ENCODE assay signal across 15 cellular contexts in the genomic region with DNA sequence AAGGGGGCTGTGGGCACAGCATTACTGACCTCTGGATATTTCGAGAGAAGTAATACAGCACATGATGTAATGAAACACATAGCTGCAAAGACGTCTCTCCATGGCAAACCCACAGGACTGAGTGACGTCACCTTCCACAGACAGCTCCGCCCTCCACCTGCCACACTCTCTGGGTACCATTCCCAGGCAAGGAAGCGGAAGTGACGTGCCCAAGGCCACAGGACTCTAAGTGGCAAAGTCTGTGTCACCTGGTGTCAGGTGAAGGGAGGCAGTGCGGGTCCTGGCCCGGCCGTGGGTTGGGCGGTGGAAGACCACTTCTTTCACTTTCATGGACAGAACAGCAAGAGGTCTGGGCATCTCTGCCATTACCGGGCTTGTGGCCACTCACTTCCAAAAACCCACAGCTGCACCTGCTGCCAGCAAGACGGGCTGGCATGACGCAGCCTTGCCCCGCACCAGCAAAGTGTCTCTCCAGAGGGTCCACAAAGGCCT. TPM values are rescaled to one million over a fixed set of nuclear protein-coding genes. Genes with fewer than 3 reads are reported as not detected.
DNase-seq lines count a peak whose midpoint lies in the region; ATAC-seq and TF ChIP-seq lines count a peak whose summit lies in the region.
"Had no signal": no experiment of that assay in that cellular context is flagged by ENCODE, and none has a peak within 500 bp of the region (broad histone marks: within the 10 kb centered on the region; RNA-seq: fewer than 3 reads in every experiment).

No MANE protein-coding gene starts in this region.

- H3K14ac ChIP-seq in trophoblast cell (ENCODE audit: low read length), result no peak overlapping the region

- peaks cover 0 to 47% (median 2%) of the 10 kb centered on the region in 9 donors for H3K4me1 ChIP-seq in heart right ventricle
- peaks cover 8 to 11% (median 9%) of the 10 kb centered on the region in 4 donors for H3K4me1 ChIP-seq in esophagus muscularis mucosa
- no peaks in the 10 kb centered on the region for H3K4me1 ChIP-seq in trophoblast cell (ENCODE audit: control insufficient read depth in 1 of 2, insufficient read depth in 2 of 2, low read length in 2 of 2)
- no peaks in the 10 kb centered on the region for H3K4me1 ChIP-seq in ascending aorta
- H3K4me1 ChIP-seq: BLaER1 had no signal

- no peak overlapping the region for H3K18ac ChIP-seq in trophoblast cell (ENCODE audit: low read length)

- no peak overlapping the region for H4K12ac ChIP-seq in trophoblast cell (ENCODE audit: low read depth, low read length)

- no peaks in the 10 kb centered on the region for H3K27me3 ChIP-seq in heart right ventricle
- no peaks in the 10 kb centered on the region for H3K27me3 ChIP-seq in esophagus muscularis mucosa
- H3K27me3 ChIP-seq in trophoblast cell (ENCODE audit: insufficient read depth, low read length), result no peaks in the 10 kb centered on the region
- no peaks in the 10 kb centered on the region for H3K27me3 ChIP-seq in ascending aorta
- H3K27me3 ChIP-seq: BLaER1 had no signal

- TF ChIP-seq EP300 in esophagus muscularis mucosa (IDR thresholded peaks at IDR 0.05), result no peak

- no peak for DNase-seq in heart right ventricle
- DNase-seq in Right ventricle myocardium inferior (ENCODE audit: missing footprints), result no peak
- peak; percentile 19 for DNase-seq in esophagus muscularis mucosa (ENCODE audit: extremely low spot score)
- no peak for DNase-seq in trophoblast cell
- no peak for DNase-seq in cerebellum (ENCODE audit: low spot score)
- no peak for DNase-seq in ascending aorta (ENCODE audit: low spot score in 2 of 2)
- DNase-seq: 8988T; AML-193; CD8-positive, alpha-beta memory T cell; DMS53; GF-D8; HCEC 1CT; HFFc6 had no signal

- TF ChIP-seq CTCF in heart right ventricle (IDR thresholded peaks at IDR 0.05) (no peak), esophagus muscularis mucosa (IDR thresholded peaks at IDR 0.05) (no peak), ascending aorta (IDR thresholded peaks at IDR 0.05) (no peak)

- H3K36me3 ChIP-seq in heart right ventricle (peaks cover 4 to 96% (median 40%) of the 10 kb centered on the region in 9 donors), esophagus muscularis mucosa (peaks cover 26 to 81% (median 58%) of the 10 kb centered on the region in 4 donors), trophoblast cell (ENCODE audit: control insufficient read depth in 1 of 2, insufficient read depth in 2 of 2, low read length in 2 of 2) (peaks cover 42 to 52% of the 10 kb centered on the region in 2 experiments), ascending aorta (peaks cover 44 to 64% of the 10 kb centered on the region in 2 donors)

- H2BK5ac ChIP-seq in trophoblast cell (ENCODE audit: low read depth, low read length, poor library complexity), result no peak overlapping the region

- H3K9me3 ChIP-seq in heart right ventricle (no peaks in the 10 kb centered on the region), esophagus muscularis mucosa (no peaks in the 10 kb centered on the region), trophoblast cell (ENCODE audit: insufficient read depth, low read depth, low read length) (peaks cover 3% of the 10 kb centered on the region), ascending aorta (no peaks in the 10 kb centered on the region)
- H3K9me3 ChIP-seq: BLaER1 had no signal

- no peak overlapping the region for H4K8ac ChIP-seq in trophoblast cell (ENCODE audit: low read depth, low read length)

- no peaks in the 10 kb centered on the region for H3K79me1 ChIP-seq in trophoblast cell (ENCODE audit: low read length)

- ATAC-seq in heart right ventricle (peak in 1 of 8 donors; percentile 6), Right ventricle myocardium inferior (no peak), GM21367 (IDR thresholded peaks at IDR 0.05; ENCODE audit: unreplicated experiment) (no peak)

- H3K4ac ChIP-seq in trophoblast cell (ENCODE audit: low read depth, low read length), result no peak overlapping the region

- H2AFZ ChIP-seq in trophoblast cell (ENCODE audit: insufficient read depth, low read length, poor library complexity), result no peak overlapping the region

- H3K23ac ChIP-seq in trophoblast cell (ENCODE audit: low read length), result no peak overlapping the region

- intact Hi-C loops in heart right ventricle (cut with DNase I), result loop anchor here in 2 of 10 donors (2.0 to 10.0 kb wide), 2 partner anchors 95 to 103 kb away; no protein-coding TSS in a partner anchor
- intact Hi-C loops in Right ventricle myocardium inferior (cut with DNase I), result loop anchor here (2.0 kb wide), 1 partner anchor 29 kb away; no protein-coding TSS in a partner anchor
- intact Hi-C loops in esophagus muscularis mucosa (cut with DNase I), result no loop called here
- intact Hi-C loops in ascending aorta (cut with DNase I), result no loop called here

- H3K4me2 ChIP-seq in trophoblast cell (ENCODE audit: low read length), result no peak overlapping the region
- H3K4me2 ChIP-seq: BLaER1 had no signal

- peak overlapping the region in 8 of 10 donors; percentile 10 to 72 (median 50) for H3K27ac ChIP-seq in heart right ventricle
- no peak overlapping the region for H3K27ac ChIP-seq in esophagus muscularis mucosa (replicated peaks in 1 of 4)
- no peak overlapping the region for H3K27ac ChIP-seq in trophoblast cell (ENCODE audit: low read depth, low read length)
- H3K27ac ChIP-seq in ascending aorta, result no peak overlapping the region
- H3K27ac ChIP-seq: BLaER1 had no signal

- TF ChIP-seq POLR2A in esophagus muscularis mucosa (IDR thresholded peaks at IDR 0.05; ENCODE audit: low read depth), result no peak

- no peak overlapping the region for H2AK5ac ChIP-seq in trophoblast cell (ENCODE audit: low read length)

- H3K9ac ChIP-seq in trophoblast cell (ENCODE audit: low read length), result peak overlapping the region; percentile 55
- H3K9ac ChIP-seq: BLaER1 had no signal

- H3K4me3 ChIP-seq in heart right ventricle (no peak overlapping the region), esophagus muscularis mucosa (no peak overlapping the region), trophoblast cell (ENCODE audit: low read depth, low read length) (no peak overlapping the region), ascending aorta (no peak overlapping the region)
- H3K4me3 ChIP-seq: BLaER1 had no signal

- H4K91ac ChIP-seq in trophoblast cell (ENCODE audit: low read depth, low read length), result no peak overlapping the region

- 88 to 91% methylated on average over 14 of the region's 14 CpGs for WGBS in heart right ventricle, 2 donors
- 91% methylated on average over 13 of the region's 14 CpGs for WGBS in esophagus muscularis mucosa
- no CpG with 5 or more reads among the region's 14 CpGs for WGBS in trophoblast cell (ENCODE audit: extremely low coverage, insufficient coverage, insufficient read length)

- no peak overlapping the region for H2BK120ac ChIP-seq in trophoblast cell (ENCODE audit: insufficient read depth, low read length, poor library complexity)

- no peak overlapping the region for H2BK12ac ChIP-seq in trophoblast cell (ENCODE audit: low read length)

- no peaks in the 10 kb centered on the region for H3K79me2 ChIP-seq in trophoblast cell (ENCODE audit: control insufficient read depth, insufficient read depth, low read length, poor library complexity)

RNA-seq across cellular contexts. Expression of gene ADPRHL1, which starts 6.8 kb away (rescaled TPM):
- total RNA-seq in heart right ventricle (100 to 1,000 TPM; 381 to 939 (median 762) TPM), Right ventricle myocardium inferior (468 TPM), esophagus muscularis mucosa (10 to 100 TPM in 2 of 4 donors, 1 to 10 TPM in 2; 6.9 to 26.2 (median 11.0) TPM), cerebellum (5.0 TPM), ascending aorta (11.3 TPM)
- 100 to 1,000 TPM; 163 to 192 TPM for polyA plus RNA-seq in heart right ventricle
- 1.4 TPM in 2 replicates for polyA plus RNA-seq in trophoblast cell (2013)

RNA-seq across cellular contexts. Expression of gene DCUN1D2, which starts 30.4 kb away (rescaled TPM):
- total RNA-seq in heart right ventricle (100 to 1,000 TPM in 9 of 10 donors, 10 to 100 TPM in 1; 97.7 to 307 (median 225) TPM), Right ventricle myocardium inferior (194 TPM), esophagus muscularis mucosa (10 to 100 TPM; 13.6 to 32.5 (median 24.5) TPM), cerebellum (44.5 TPM), ascending aorta (5.9 TPM)
- 10 to 100 TPM; 40.9 to 73.3 TPM for polyA plus RNA-seq in heart right ventricle
- 15.9 and 16.7 TPM in 2 replicates for polyA plus RNA-seq in trophoblast cell (2013)

Comparison
In these comparisons a context has a peak if more than half of its experiments do, and no peak if none do; other contexts are left out.
1. H3K27ac ChIP-seq: peak in heart right ventricle (8 of 10); none in esophagus muscularis mucosa (0 of 4), trophoblast cell (single experiment) and ascending aorta (0 of 2).
2. RNA of gene ADPRHL1, which starts 6.8 kb away (total RNA-seq): 381 to 939 TPM in heart right ventricle and 468 TPM in Right ventricle myocardium inferior (single experiment); 6.9 to 26.2 TPM in esophagus muscularis mucosa, 11.3 TPM in ascending aorta (single experiment) and 5.0 TPM in cerebellum (single experiment); every median in the first group is over 10 times any median in the second.